In genomic region chr5:176676361-176676824, GRCh38 we compare ENCODE assay signal across 9 cellular contexts. TPM values are rescaled to one million over a fixed set of nuclear protein-coding genes. Genes with fewer than 3 reads are reported as not detected.
DNase-seq lines count a peak whose midpoint lies in the region; ATAC-seq and TF ChIP-seq lines count a peak whose summit lies in the region.
"Had no signal": no experiment of that assay in that cellular context is flagged by ENCODE, and none has a peak within 500 bp of the region (broad histone marks: within the 10 kb centered on the region; RNA-seq: fewer than 3 reads in every experiment).

No MANE protein-coding gene starts in this region.

- peaks cover 0 to 45% (median 38%) of the 10 kb centered on the region in 9 donors for H3K4me1 ChIP-seq in heart right ventricle

- DNase-seq in GM06990 (ENCODE audit: extremely low read depth, insufficient read length) (peak; percentile 42), LHCN-M2 (ENCODE audit: low read depth) (peak; percentile 39), heart right ventricle (peak; percentile 65 to 73), T-helper 2 cell (no peak)
- no peak for DNase-seq in activated effector memory CD4-positive, alpha-beta T cell treated with anti-CD3 and anti-CD28 coated beads, Interleukin-2, amount 50 U/mL, for 16 hours
- DNase-seq in activated naive CD8-positive, alpha-beta T cell treated with anti-CD3 and anti-CD28 coated beads, Interleukin-2, amount 50 U/mL, for 24 hours: no peak
- no peak for DNase-seq in activated naive CD4-positive, alpha-beta T cell treated with Interleukin-2 at 50 U/mL for 16 hours

- WGBS in heart right ventricle, 2 donors: 33 to 58% methylated on average over 10 of the region's 10 CpGs

- H3K9me3 ChIP-seq in heart right ventricle: no peaks in the 10 kb centered on the region

- TF ChIP-seq CTCF in GM06990 (IDR thresholded peaks at IDR 0.05; ENCODE audit: insufficient read depth, low read length, poor library complexity, severe bottlenecking) (no peak), heart right ventricle (IDR thresholded peaks at IDR 0.05) (no peak)

- H3K4me3 ChIP-seq in GM06990 (replicated peaks; ENCODE audit: low read depth, low read length) (no peak overlapping the region), heart right ventricle (no peak overlapping the region)

- peak overlapping the region in 3 of 10 donors; percentile 4 to 41 (median 21) for H3K27ac ChIP-seq in heart right ventricle

- intact Hi-C loops in heart right ventricle (cut with DNase I): loop anchor here in 1 of 10 donors (5.0 kb wide), 1 partner anchor 281 kb away; no protein-coding TSS in a partner anchor

- H3K4me3 Mint-ChIP-seq in activated naive CD8-positive, alpha-beta T cell treated with anti-CD3 and anti-CD28 coated beads, Interleukin-2, amount 50 U/mL, for 24 hours: no peak overlapping the region
- H3K4me3 Mint-ChIP-seq: neural crest cell had no signal

- no peaks in the 10 kb centered on the region for H3K4me1 Mint-ChIP-seq in activated naive CD8-positive, alpha-beta T cell treated with anti-CD3 and anti-CD28 coated beads, Interleukin-2, amount 50 U/mL, for 24 hours

- H3K27me3 Mint-ChIP-seq in activated naive CD8-positive, alpha-beta T cell treated with anti-CD3 and anti-CD28 coated beads, Interleukin-2, amount 50 U/mL, for 24 hours: peaks cover 32% of the 10 kb centered on the region

- peak; percentile 73 for ATAC-seq in GM21515 (IDR thresholded peaks at IDR 0.05; ENCODE audit: unreplicated experiment)
- ATAC-seq in heart right ventricle: peak; percentile 49 to 87 (median 74)
- no peak for ATAC-seq in activated naive CD8-positive, alpha-beta T cell treated with anti-CD3 and anti-CD28 coated beads, Interleukin-2, amount 50 U/mL, for 24 hours

- no peaks in the 10 kb centered on the region for H3K36me3 Mint-ChIP-seq in activated naive CD8-positive, alpha-beta T cell treated with anti-CD3 and anti-CD28 coated beads, Interleukin-2, amount 50 U/mL, for 24 hours (ENCODE audit: low read depth)

- no peaks in the 10 kb centered on the region for H3K9me3 Mint-ChIP-seq in activated naive CD8-positive, alpha-beta T cell treated with anti-CD3 and anti-CD28 coated beads, Interleukin-2, amount 50 U/mL, for 24 hours
- H3K9me3 Mint-ChIP-seq: neural crest cell had no signal

- H3K27me3 ChIP-seq in GM06990 (replicated peaks; ENCODE audit: control insufficient read depth, insufficient read depth, low read length): no peaks in the 10 kb centered on the region; the same call in 1 of the 2 replicates
- H3K27me3 ChIP-seq in heart right ventricle: peaks cover 0 to 48% (median 33%) of the 10 kb centered on the region in 7 donors

- no peaks in the 10 kb centered on the region for H3K36me3 ChIP-seq in GM06990 (ENCODE audit: control insufficient read depth, insufficient read depth, low read length)
- no peaks in the 10 kb centered on the region for H3K36me3 ChIP-seq in heart right ventricle

- no peak overlapping the region for H3K27ac Mint-ChIP-seq in activated naive CD8-positive, alpha-beta T cell treated with anti-CD3 and anti-CD28 coated beads, Interleukin-2, amount 50 U/mL, for 24 hours

RNA-seq across cellular contexts. Expression of gene TSPAN17, which starts 29.1 kb away (rescaled TPM):
- total RNA-seq in LHCN-M2 (2014; rRNA removed) (49.7 and 50.8 TPM in 2 replicates), heart right ventricle (10 to 100 TPM; 20.8 to 48.3 (median 27.3) TPM)
- polyA plus RNA-seq in LHCN-M2 (2012): 61.2 TPM
- polyA plus RNA-seq in heart right ventricle: 10 to 100 TPM; 13.2 to 27.6 TPM

RNA-seq across cellular contexts. Expression of gene EIF4E1B, which starts 45.9 kb away (rescaled TPM):
- total RNA-seq in LHCN-M2 (2014; rRNA removed) (not detected in 2 replicates), heart right ventricle (not detected)
- polyA plus RNA-seq in LHCN-M2 (2012): not detected
- not detected for polyA plus RNA-seq in heart right ventricle
- total RNA-seq: neural crest cell had no signal

RNA-seq across cellular contexts. Expression of gene SNCB, which starts 46.1 kb away (rescaled TPM):
- 0.83 and 2.0 TPM in 2 replicates for total RNA-seq in LHCN-M2 (2014; rRNA removed)
- 0.50 TPM for polyA plus RNA-seq in LHCN-M2 (2012)
- total RNA-seq in heart right ventricle: under 1 TPM in 2 of 10 donors, not detected in 8; 0.35 to 0.39 TPM
- not detected for polyA plus RNA-seq in heart right ventricle

Comparison
In these comparisons a context has a peak if more than half of its experiments do, and no peak if none do; other contexts are left out.
1. DNase-seq: peak in GM06990 (single experiment), LHCN-M2 (single experiment) and heart right ventricle (2 of 2); none in activated effector memory CD4-positive, alpha-beta T cell treated with anti-CD3 and anti-CD28 coated beads, Interleukin-2, amount 50 U/mL, for 16 hours (single experiment), T-helper 2 cell (0 of 5), activated naive CD8-positive, alpha-beta T cell treated with anti-CD3 and anti-CD28 coated beads, Interleukin-2, amount 50 U/mL, for 24 hours (single experiment) and activated naive CD4-positive, alpha-beta T cell treated with Interleukin-2 at 50 U/mL for 16 hours (single experiment).